ENCODE assay signal across 8 cellular contexts in genomic region chr12:30604302-30604701, GRCh38.
A peak's percentile ranks its signal among the peaks of the same experiment; 100 is the strongest.
DNase-seq lines count a peak whose midpoint lies in the region; TF ChIP-seq lines count a peak whose summit lies in the region.
"Not testable (repeated sequence)": the region's sequence is repeated elsewhere in the genome, so short reads cannot be mapped to it uniquely, and the experiment has no call there.

No MANE protein-coding gene starts in this region.

- not testable (repeated sequence) for H2BK15ac ChIP-seq in neuronal stem cell (ENCODE audit: low read length)

- H4K8ac ChIP-seq in neuronal stem cell (ENCODE audit: low read depth, low read length) = not testable (repeated sequence)

- not testable (repeated sequence) for H2BK12ac ChIP-seq in neuronal stem cell (ENCODE audit: low read length)

- not testable (repeated sequence) for H3K4ac ChIP-seq in neuronal stem cell (ENCODE audit: low read length)

- not testable (repeated sequence) for H2AK5ac ChIP-seq in neuronal stem cell (ENCODE audit: low read depth, low read length)

- H3K9me3 ChIP-seq in iPS-20b (ENCODE audit: insufficient read depth, low read depth, low read length); neuronal stem cell (replicated peaks in 1 of 2; ENCODE audit: control insufficient read depth in 2 of 2, insufficient read depth in 1 of 2, low read depth in 1 of 2, low read length in 2 of 2): not testable (repeated sequence)

- H3K27me3 ChIP-seq in brain microvascular endothelial cell (replicated peaks); iPS-20b (ENCODE audit: insufficient read depth, low read length); neuronal stem cell (ENCODE audit: control insufficient read depth in 3 of 3, insufficient read depth in 3 of 3, low read depth in 1 of 3, low read length in 3 of 3): not testable (repeated sequence)

- H2BK5ac ChIP-seq in neuronal stem cell (ENCODE audit: low read length) = not testable (repeated sequence)

- not testable (repeated sequence) for TF ChIP-seq CTCF in brain microvascular endothelial cell (IDR thresholded peaks at IDR 0.05; ENCODE audit: low read depth, low read length, missing control alignments); epithelial cell of esophagus (IDR thresholded peaks at IDR 0.05; ENCODE audit: insufficient read depth, low read depth, low read length, missing control alignments)

- no CpG with 5 or more reads among the region's 6 CpGs for WGBS in neuronal stem cell (ENCODE audit: extremely low coverage in 2 of 2, insufficient read length in 2 of 2, insufficient replicate concordance in 1 of 2), 2 donors

- not testable (repeated sequence) for H3K79me1 ChIP-seq in neuronal stem cell (ENCODE audit: low read depth, low read length)

- H3K9ac ChIP-seq in iPS-20b (ENCODE audit: low read depth, low read length) = peak overlapping the region; percentile 12; the same call in 1 of the 2 replicates
- H3K9ac ChIP-seq in neuronal stem cell (ENCODE audit: low read depth, low read length, poor library complexity) = not testable (repeated sequence)

- H4K91ac ChIP-seq in neuronal stem cell (ENCODE audit: low read depth, low read length, poor library complexity) = not testable (repeated sequence)

- in situ Hi-C loops in brain microvascular endothelial cell (cut with HindIII; ENCODE audit: low pct_ligation_motif_present, low sequenced_read_pairs) = not testable (repeated sequence)

- H3K23ac ChIP-seq in neuronal stem cell (ENCODE audit: low read depth, low read length, poor library complexity) = not testable (repeated sequence)

- not testable (repeated sequence) for H2BK120ac ChIP-seq in neuronal stem cell (ENCODE audit: low read depth, low read length)

- not testable (repeated sequence) for H3K36me3 ChIP-seq in brain microvascular endothelial cell (replicated peaks); iPS-20b (ENCODE audit: insufficient read depth, low read depth, low read length); neuronal stem cell (replicated peaks in 1 of 2; ENCODE audit: control insufficient read depth in 2 of 2, insufficient read depth in 2 of 2, low read length in 2 of 2)

- DNase-seq in DMS53 (lab: John Stamatoyannopoulos, UW) (peak; percentile 70), H4 (ENCODE audit: low spot score) (peak; percentile 64), NCI-H2171 treated with DMSO at 0.1 percent for 48 hours (lab: John Stamatoyannopoulos, UW) (peak; percentile 24), RPMI8226 (peak; percentile 58), brain microvascular endothelial cell (peak; percentile 47), epithelial cell of esophagus (ENCODE audit: low read depth) (peak; percentile 30)
- not testable (repeated sequence) for DNase-seq in neuronal stem cell (ENCODE audit: low spot score)

- H3K14ac ChIP-seq in neuronal stem cell (ENCODE audit: low read length) = peak overlapping the region; percentile 8

- not testable (repeated sequence) for H3K4me3 ChIP-seq in brain microvascular endothelial cell (ENCODE audit: low read depth, low read length); epithelial cell of esophagus (ENCODE audit: low read length); iPS-20b (ENCODE audit: low read length); neuronal stem cell (ENCODE audit: low read length in 2 of 2)

- H3K4me1 ChIP-seq in iPS-20b (ENCODE audit: insufficient read depth, low read length); neuronal stem cell (ENCODE audit: control insufficient read depth in 2 of 2, insufficient read depth in 1 of 2, low read depth in 1 of 2, low read length in 2 of 2): not testable (repeated sequence)

- H2AFZ ChIP-seq in neuronal stem cell (ENCODE audit: low read length) = peak overlapping the region; percentile 79

- not testable (repeated sequence) for H3K18ac ChIP-seq in neuronal stem cell (ENCODE audit: low read length)

- not testable (repeated sequence) for H3K4me2 ChIP-seq in neuronal stem cell (ENCODE audit: insufficient read depth, low read length, poor library complexity, severe bottlenecking)

- peak overlapping the region; percentile 15 for H3K27ac ChIP-seq in brain microvascular endothelial cell
- not testable (repeated sequence) for H3K27ac ChIP-seq in iPS-20b (ENCODE audit: low read length); neuronal stem cell (replicated peaks; ENCODE audit: low read length)
